ENCODE assay signal across 8 cellular contexts in the genomic region with DNA sequence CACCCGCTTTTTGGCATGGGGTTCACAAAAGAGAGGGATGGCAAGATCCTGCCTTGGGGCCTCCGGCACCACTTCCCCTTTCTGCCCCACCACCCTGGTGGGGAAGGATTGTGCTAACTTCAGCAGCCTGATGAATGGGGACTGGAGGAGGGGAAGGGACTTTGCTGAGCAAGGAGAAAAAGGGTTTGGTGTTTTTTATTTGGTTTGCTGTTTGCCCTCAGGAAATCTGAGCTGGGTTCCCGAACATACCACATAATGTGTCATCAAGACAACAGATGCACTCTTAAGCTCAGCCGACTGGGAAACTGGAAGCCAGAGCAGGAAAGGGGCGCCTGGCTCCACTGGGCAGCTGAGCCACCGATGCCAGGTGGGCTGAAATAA. TPM values are rescaled to one million over a fixed set of nuclear protein-coding genes. Genes with fewer than 3 reads are reported as not detected.
DNase-seq lines count a peak whose midpoint lies in the region; ATAC-seq and TF ChIP-seq lines count a peak whose summit lies in the region.

No MANE protein-coding gene starts in this region.

- TF ChIP-seq POLR2A in adrenal gland (IDR thresholded peaks at IDR 0.05) (no peak), erythroblast (IDR thresholded peaks at IDR 0.05; ENCODE audit: low read length) (no peak)

- no peaks in the 10 kb centered on the region for H3K36me3 ChIP-seq in adrenal gland (replicated peaks in 1 of 2)

- no peaks in the 10 kb centered on the region for H3K9me3 ChIP-seq in adrenal gland (replicated peaks in 1 of 3)

- DNase-seq in Right ventricle myocardium inferior (ENCODE audit: missing footprints), result no peak
- DNase-seq in cardiac septum (ENCODE audit: low spot score), result no peak
- peak; percentile 27 to 73 (median 47) for DNase-seq in adrenal gland
- peak; percentile 33 for DNase-seq in kidney glomerular epithelial cell (lab: John Stamatoyannopoulos, UW)
- no peak for DNase-seq in erythroblast (lab: John Stamatoyannopoulos, UW)
- DNase-seq in activated gamma-delta T cell treated with Interleukin-2 at 50 U/mL for 16 hours, result no peak
- no peak for DNase-seq in activated CD4-positive, alpha-beta T cell treated with anti-CD3 and anti-CD28 coated beads for 4 hours

- TF ChIP-seq CTCF in adrenal gland (IDR thresholded peaks at IDR 0.05), result no peak

- intact Hi-C loops in Right ventricle myocardium inferior (cut with DNase I), result no loop called here
- intact Hi-C loops in cardiac septum (cut with DNase I), result no loop called here
- intact Hi-C loops in adrenal gland (cut with DNase I), result no loop called here

- no peaks in the 10 kb centered on the region for H3K4me1 ChIP-seq in adrenal gland (replicated peaks in 1 of 2)

- no peaks in the 10 kb centered on the region for H3K27me3 ChIP-seq in adrenal gland

- peak overlapping the region in 4 of 5 donors; percentile 6 to 84 (median 55) for H3K27ac ChIP-seq in adrenal gland

- H3K4me3 ChIP-seq in adrenal gland, result no peak overlapping the region

- ATAC-seq in Right ventricle myocardium inferior (peak; percentile 70), HG02885 (IDR thresholded peaks at IDR 0.05; ENCODE audit: poor library complexity, unreplicated experiment) (no peak)

- WGBS in adrenal gland, 4 donors, result 59 to 68% (median 63%) methylated on average over 6 of the region's 6 CpGs

RNA-seq across cellular contexts. Expression of a gene that starts 19.9 kb away (rescaled TPM):
- total RNA-seq in Right ventricle myocardium inferior (4.2 TPM), cardiac septum (6.4 TPM), adrenal gland (10 to 100 TPM in 7 of 8 donors, 1 to 10 TPM in 1; 7.1 to 24.4 (median 20.3) TPM)
- 1 to 10 TPM; 5.5 to 7.3 (median 7.2) TPM for polyA plus RNA-seq in adrenal gland

Comparison
In these comparisons a context has a peak if more than half of its experiments do, and no peak if none do; other contexts are left out.
1. DNase-seq: peak in adrenal gland (7 of 7) and kidney glomerular epithelial cell (single experiment); none in Right ventricle myocardium inferior (single experiment), cardiac septum (single experiment), erythroblast (0 of 2), activated gamma-delta T cell treated with Interleukin-2 at 50 U/mL for 16 hours (single experiment) and activated CD4-positive, alpha-beta T cell treated with anti-CD3 and anti-CD28 coated beads for 4 hours (0 of 2).